In genomic region chr2:43218550-43219382, GRCh38 we compare ENCODE assay signal across 1 cellular context.
A peak's percentile ranks its signal among the peaks of the same experiment; 100 is the strongest.
TF ChIP-seq lines count a peak whose summit lies in the region.

No MANE protein-coding gene starts in this region.

TF ChIP-seq in HepG2, 621 proteins besides CTCF, POLR2A, EP300 and RAD21 (continued from another document and continues in another):
- TF ChIP-seq, protein P1, sequence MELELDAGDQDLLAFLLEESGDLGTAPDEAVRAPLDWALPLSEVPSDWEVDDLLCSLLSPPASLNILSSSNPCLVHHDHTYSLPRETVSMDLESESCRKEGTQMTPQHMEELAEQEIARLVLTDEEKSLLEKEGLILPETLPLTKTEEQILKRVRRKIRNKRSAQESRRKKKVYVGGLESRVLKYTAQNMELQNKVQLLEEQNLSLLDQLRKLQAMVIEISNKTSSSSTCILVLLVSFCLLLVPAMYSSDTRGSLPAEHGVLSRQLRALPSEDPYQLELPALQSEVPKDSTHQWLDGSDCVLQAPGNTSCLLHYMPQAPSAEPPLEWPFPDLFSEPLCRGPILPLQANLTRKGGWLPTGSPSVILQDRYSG (CRISPR knock-in tag; IDR thresholded peaks at IDR 0.05) = no peak
- 0 out of 2 replicates have a peak, but pooled peaks have one; percentile 47 for TF ChIP-seq SNAI1 (CRISPR knock-in tag; IDR thresholded peaks at IDR 0.05; ENCODE audit: borderline replicate concordance)
- TF ChIP-seq ZNF776 (CRISPR knock-in tag; IDR thresholded peaks at IDR 0.05) = no peak
- no peak for TF ChIP-seq ZNF577 (CRISPR knock-in tag; IDR thresholded peaks at IDR 0.05; ENCODE audit: borderline replicate concordance, low read depth)
- TF ChIP-seq SIX1 (CRISPR knock-in tag; IDR thresholded peaks at IDR 0.05; ENCODE audit: borderline replicate concordance) = no peak
- TF ChIP-seq PAF1 (CRISPR knock-in tag; IDR thresholded peaks at IDR 0.05) = no peak
- no peak for TF ChIP-seq PREB (CRISPR knock-in tag; IDR thresholded peaks at IDR 0.05)
- no peak for TF ChIP-seq ZMAT3 (CRISPR knock-in tag; conservative IDR thresholded peaks at IDR 0.05)
- TF ChIP-seq, protein P2, sequence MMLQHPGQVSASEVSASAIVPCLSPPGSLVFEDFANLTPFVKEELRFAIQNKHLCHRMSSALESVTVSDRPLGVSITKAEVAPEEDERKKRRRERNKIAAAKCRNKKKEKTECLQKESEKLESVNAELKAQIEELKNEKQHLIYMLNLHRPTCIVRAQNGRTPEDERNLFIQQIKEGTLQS (CRISPR knock-in tag; IDR thresholded peaks at IDR 0.05) = no peak
- TF ChIP-seq MXD1 (CRISPR knock-in tag; IDR thresholded peaks at IDR 0.05) = no peak
- TF ChIP-seq ZNF446 (CRISPR knock-in tag; IDR thresholded peaks at IDR 0.05) = no peak
- no peak; the same call in 1 of the 2 replicates for TF ChIP-seq RAD51 (IDR thresholded peaks at IDR 0.05; ENCODE audit: borderline replicate concordance)
- TF ChIP-seq, protein P3, sequence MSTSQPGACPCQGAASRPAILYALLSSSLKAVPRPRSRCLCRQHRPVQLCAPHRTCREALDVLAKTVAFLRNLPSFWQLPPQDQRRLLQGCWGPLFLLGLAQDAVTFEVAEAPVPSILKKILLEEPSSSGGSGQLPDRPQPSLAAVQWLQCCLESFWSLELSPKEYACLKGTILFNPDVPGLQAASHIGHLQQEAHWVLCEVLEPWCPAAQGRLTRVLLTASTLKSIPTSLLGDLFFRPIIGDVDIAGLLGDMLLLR (CRISPR knock-in tag; IDR thresholded peaks at IDR 0.05) = no peak
- TF ChIP-seq TGIF2 (CRISPR knock-in tag; IDR thresholded peaks at IDR 0.05) = no peak
- TF ChIP-seq ZNF547 (CRISPR knock-in tag; IDR thresholded peaks at IDR 0.05) = no peak
- no peak for TF ChIP-seq TFDP2 (CRISPR knock-in tag; IDR thresholded peaks at IDR 0.05)
- TF ChIP-seq RERE (CRISPR knock-in tag; IDR thresholded peaks at IDR 0.05; ENCODE audit: low read depth) = no peak
- TF ChIP-seq TOE1 (CRISPR knock-in tag; IDR thresholded peaks at IDR 0.05) = no peak
- no peak for TF ChIP-seq ZFP36 (IDR thresholded peaks at IDR 0.05; ENCODE audit: borderline replicate concordance, low read depth, low read length, partially characterized antibody)
- TF ChIP-seq CENPT (CRISPR knock-in tag; IDR thresholded peaks at IDR 0.05; ENCODE audit: low read depth) = no peak
- TF ChIP-seq ZMYM3 (CRISPR knock-in tag; IDR thresholded peaks at IDR 0.05) = no peak
- no peak for TF ChIP-seq JARID2 (CRISPR knock-in tag; IDR thresholded peaks at IDR 0.05; ENCODE audit: insufficient replicate concordance)
- no peak for TF ChIP-seq ZNF660 (CRISPR knock-in tag; IDR thresholded peaks at IDR 0.05; ENCODE audit: borderline replicate concordance, low read depth)
- no peak for TF ChIP-seq HOXA9 (CRISPR knock-in tag; IDR thresholded peaks at IDR 0.05; ENCODE audit: borderline replicate concordance)
- no peak for TF ChIP-seq ZNF382 (CRISPR knock-in tag; IDR thresholded peaks at IDR 0.05; ENCODE audit: borderline replicate concordance)
- TF ChIP-seq TCF12 (IDR thresholded peaks at IDR 0.05) = no peak
- no peak for TF ChIP-seq TCF12 (CRISPR knock-in tag; IDR thresholded peaks at IDR 0.05)
- TF ChIP-seq ZNF567 (CRISPR knock-in tag; IDR thresholded peaks at IDR 0.05; ENCODE audit: borderline replicate concordance) = peak; percentile 79; the same call in 1 of the 2 replicates
- no peak for TF ChIP-seq CEBPG (CRISPR knock-in tag; IDR thresholded peaks at IDR 0.05)
- TF ChIP-seq SMAD3 (CRISPR knock-in tag; IDR thresholded peaks at IDR 0.05) = no peak
- TF ChIP-seq BCL6 (CRISPR knock-in tag; IDR thresholded peaks at IDR 0.05) = no peak; the same call in 1 of the 2 replicates
- no peak for TF ChIP-seq NONO (IDR thresholded peaks at IDR 0.05)
- no peak for TF ChIP-seq NONO (CRISPR knock-in tag; conservative IDR thresholded peaks at IDR 0.05)
- 0 out of 2 replicates have a peak, but pooled peaks have one; percentile 57 for TF ChIP-seq ZNF318 (CRISPR knock-in tag; IDR thresholded peaks at IDR 0.05)
- no peak for TF ChIP-seq NCOA2 (CRISPR knock-in tag; IDR thresholded peaks at IDR 0.05)
- no peak; the same call in 1 of the 2 replicates for TF ChIP-seq SOX5 (CRISPR knock-in tag; IDR thresholded peaks at IDR 0.05; ENCODE audit: borderline replicate concordance)
- no peak for TF ChIP-seq ZNF225 (CRISPR knock-in tag; IDR thresholded peaks at IDR 0.05)
- TF ChIP-seq SALL1 (CRISPR knock-in tag; IDR thresholded peaks at IDR 0.05) = no peak
- no peak for TF ChIP-seq KLF6 (CRISPR knock-in tag; IDR thresholded peaks at IDR 0.05)
- no peak for TF ChIP-seq PBX2 (CRISPR knock-in tag; IDR thresholded peaks at IDR 0.05)
- no peak for TF ChIP-seq STAG1 (CRISPR knock-in tag; IDR thresholded peaks at IDR 0.05)
- TF ChIP-seq KDM5B (CRISPR knock-in tag; IDR thresholded peaks at IDR 0.05; ENCODE audit: borderline replicate concordance) = no peak
- TF ChIP-seq ZNF788 (CRISPR knock-in tag; IDR thresholded peaks at IDR 0.05; ENCODE audit: borderline replicate concordance) = no peak; the same call in 1 of the 2 replicates
- TF ChIP-seq HNRNPH1 (optimal IDR thresholded peaks at IDR 0.05; ENCODE audit: low read depth, low read length) = no peak
